In the genomic region with DNA sequence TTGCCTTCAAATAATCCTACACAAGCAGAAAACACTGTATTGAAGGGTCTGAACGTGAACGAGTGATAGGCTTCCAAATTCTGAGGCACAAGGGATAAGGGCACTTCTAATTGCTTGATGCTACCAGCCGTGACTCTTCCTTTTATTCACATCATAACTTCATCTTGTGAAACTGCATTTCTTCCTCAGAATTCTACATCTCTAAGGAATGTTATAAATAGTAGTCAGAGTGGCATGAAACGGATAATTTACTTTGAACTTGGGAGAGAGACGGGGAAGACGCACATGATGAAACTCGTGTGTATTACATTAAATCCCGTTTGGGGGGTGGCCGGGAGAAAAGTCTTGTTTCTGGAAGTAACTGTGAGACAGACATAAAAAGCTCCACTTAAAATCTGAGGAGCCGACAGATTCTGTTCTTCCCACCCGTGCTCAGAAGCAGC, we compare ENCODE assay signal across 8 cellular contexts.
DNase-seq lines count a peak whose midpoint lies in the region; ATAC-seq lines count a peak whose summit lies in the region.

No MANE protein-coding gene starts in this region.

- peak overlapping the region; percentile 82 for H3K27ac Mint-ChIP-seq in dendritic cell treated with granulocyte-macrophage colony-stimulating factor and Interleukin-4, amounts not matched to agents 40 ng/mL and 50 ng/mL, for 4 days

- peaks cover 33% of the 10 kb centered on the region for H3K4me1 Mint-ChIP-seq in dendritic cell treated with granulocyte-macrophage colony-stimulating factor and Interleukin-4, amounts not matched to agents 40 ng/mL and 50 ng/mL, for 4 days (ENCODE audit: low read depth)

- DNase-seq in NCI-H82 (lab: John Stamatoyannopoulos, UW), result peak; percentile 67
- no peak for DNase-seq in NCI-H82 treated with DMSO at 0.1 percent for 48 hours (lab: John Stamatoyannopoulos, UW; ENCODE audit: unreplicated experiment)
- DNase-seq in NCI-H748 treated with DMSO at 0.1 percent for 48 hours (lab: John Stamatoyannopoulos, UW), result peak; percentile 9
- no peak for DNase-seq in UCSD-AML1 (lab: John Stamatoyannopoulos, UW; ENCODE audit: unreplicated experiment)

- H3K4me1 ChIP-seq in mucosa of stomach (ENCODE audit: control insufficient read depth, insufficient read depth, low read length), result peaks cover 8% of the 10 kb centered on the region

- H3K36me3 ChIP-seq in mucosa of stomach (ENCODE audit: control insufficient read depth, insufficient read depth, low read length), result no peaks in the 10 kb centered on the region

- H3K9me3 ChIP-seq in mucosa of stomach (ENCODE audit: control insufficient read depth, low read length), result no peaks in the 10 kb centered on the region

- H3K36me3 Mint-ChIP-seq in dendritic cell treated with granulocyte-macrophage colony-stimulating factor and Interleukin-4, amounts not matched to agents 40 ng/mL and 50 ng/mL, for 4 days (ENCODE audit: low read depth), result peaks cover 19% of the 10 kb centered on the region

- H3K4me3 Mint-ChIP-seq in dendritic cell treated with granulocyte-macrophage colony-stimulating factor and Interleukin-4, amounts not matched to agents 40 ng/mL and 50 ng/mL, for 4 days, result peak overlapping the region; percentile 82

- peaks cover 11% of the 10 kb centered on the region for H3K27me3 Mint-ChIP-seq in dendritic cell treated with granulocyte-macrophage colony-stimulating factor and Interleukin-4, amounts not matched to agents 40 ng/mL and 50 ng/mL, for 4 days

- H3K27me3 ChIP-seq in mucosa of stomach (ENCODE audit: control insufficient read depth, insufficient read depth, low read length), result no peaks in the 10 kb centered on the region

- no peaks in the 10 kb centered on the region for H3K9me3 Mint-ChIP-seq in dendritic cell treated with granulocyte-macrophage colony-stimulating factor and Interleukin-4, amounts not matched to agents 40 ng/mL and 50 ng/mL, for 4 days

- peak overlapping the region; percentile 72 for H3K4me3 ChIP-seq in mucosa of stomach (ENCODE audit: low read length)

- H3K9ac ChIP-seq in mucosa of stomach (ENCODE audit: low read length), result peak overlapping the region; percentile 83

- intact Hi-C loops in dendritic cell treated with granulocyte-macrophage colony-stimulating factor and Interleukin-4, amounts not matched to agents 40 ng/mL and 50 ng/mL, for 4 days (cut with micrococcal nuclease), result no loop called here

- ATAC-seq in HG02840 (IDR thresholded peaks at IDR 0.05; ENCODE audit: low FRiP score, unreplicated experiment) (no peak), GM18861 (IDR thresholded peaks at IDR 0.05; ENCODE audit: unreplicated experiment) (no peak)

Comparison
In these comparisons a context has a peak if more than half of its experiments do, and no peak if none do; other contexts are left out.
1. DNase-seq: peak in NCI-H82 (single experiment) and NCI-H748 treated with DMSO at 0.1 percent for 48 hours (single experiment); none in NCI-H82 treated with DMSO at 0.1 percent for 48 hours (single experiment) and UCSD-AML1 (single experiment).